In the genomic region with DNA sequence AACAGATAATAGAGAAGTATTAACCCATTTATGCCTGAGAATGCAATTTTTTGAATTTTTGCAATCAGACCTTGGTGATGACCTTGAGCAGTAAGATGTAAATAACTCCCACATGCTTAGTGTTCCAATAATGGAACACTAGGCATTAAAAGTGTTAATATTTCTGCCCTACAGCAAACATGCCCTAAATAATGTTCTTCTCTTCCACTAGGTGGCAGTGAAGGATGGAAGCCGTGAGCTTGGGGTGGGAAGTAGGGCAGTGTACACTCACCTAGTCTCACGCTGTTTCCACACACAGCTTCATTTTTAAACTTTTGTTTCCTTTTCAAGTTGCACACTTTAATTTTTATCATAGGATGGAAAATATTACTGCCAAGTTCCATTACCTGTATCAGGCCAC, we compare ENCODE assay signal across 12 cellular contexts.
DNase-seq lines count a peak whose midpoint lies in the region; ATAC-seq and TF ChIP-seq lines count a peak whose summit lies in the region.
"Had no signal": no experiment of that assay in that cellular context is flagged by ENCODE, and none has a peak within 500 bp of the region (broad histone marks: within the 10 kb centered on the region; RNA-seq: fewer than 3 reads in every experiment).

No MANE protein-coding gene starts in this region.

- no peak overlapping the region for H3K4me3 Mint-ChIP-seq in T-helper 2 cell treated with Interferon-gamma antibody and Interleukin-4, amounts not matched to agents 5 μg/mL and 100 μg/mL, for 36 hours

- peak; percentile 47 for ATAC-seq in left lung
- no peak for ATAC-seq in GM19351 (IDR thresholded peaks at IDR 0.05; ENCODE audit: unreplicated experiment)
- no peak for ATAC-seq in HG03565 (IDR thresholded peaks at IDR 0.05; ENCODE audit: unreplicated experiment)

- no peaks in the 10 kb centered on the region for H3K36me3 ChIP-seq in left lung
- H3K36me3 ChIP-seq: ascending aorta, prostate gland had no signal

- no peaks in the 10 kb centered on the region for H3K4me1 ChIP-seq in left lung
- H3K4me1 ChIP-seq: ascending aorta, prostate gland had no signal

- intact Hi-C loops in left lung (cut with DNase I): no loop called here

- peaks cover 0 to 16% of the 10 kb centered on the region in 2 donors for H3K9me3 ChIP-seq in left lung
- H3K9me3 ChIP-seq: ascending aorta, prostate gland had no signal

- H3K27ac ChIP-seq in left lung: no peak overlapping the region
- H3K27ac ChIP-seq: ascending aorta, prostate gland had no signal

- DNase-seq in DMS53 treated with DMSO at 0.1 percent for 48 hours (lab: John Stamatoyannopoulos, UW; ENCODE audit: unreplicated experiment): peak; percentile 2
- DNase-seq in Jurkat, Clone E6-1 (ENCODE audit: low read depth, low spot score): peak; percentile 2
- peak; percentile 49 for DNase-seq in SKM-1 (lab: John Stamatoyannopoulos, UW; ENCODE audit: unreplicated experiment)
- DNase-seq in left lung: no peak
- DNase-seq in T-helper 2 cell treated with Interferon-gamma antibody and Interleukin-4, amounts not matched to agents 5 μg/mL and 100 μg/mL, for 36 hours (ENCODE audit: low spot score): no peak
- no peak for DNase-seq in DMS79 treated with DMSO at 0.1 percent for 48 hours (lab: John Stamatoyannopoulos, UW)
- DNase-seq: activated CD8-positive, alpha-beta memory T cell treated with anti-CD3 and anti-CD28 coated beads, Interleukin-2, amount 50 U/mL, for 4 hours; NCI-H1417 treated with DMSO at 0.1 percent for 48 hours had no signal

- H3K9me3 Mint-ChIP-seq in T-helper 2 cell treated with Interferon-gamma antibody and Interleukin-4, amounts not matched to agents 5 μg/mL and 100 μg/mL, for 36 hours: peaks cover 14% of the 10 kb centered on the region

- H3K27me3 Mint-ChIP-seq in T-helper 2 cell treated with Interferon-gamma antibody and Interleukin-4, amounts not matched to agents 5 μg/mL and 100 μg/mL, for 36 hours (ENCODE audit: low read depth): no peaks in the 10 kb centered on the region

- peak in 1 of 2 donors; percentile 14 for TF ChIP-seq CTCF in left lung (IDR thresholded peaks at IDR 0.05)

- no peaks in the 10 kb centered on the region for H3K27me3 ChIP-seq in left lung
- H3K27me3 ChIP-seq: ascending aorta had no signal

- H3K27ac Mint-ChIP-seq in T-helper 2 cell treated with Interferon-gamma antibody and Interleukin-4, amounts not matched to agents 5 μg/mL and 100 μg/mL, for 36 hours: no peak overlapping the region

- no peak overlapping the region for H3K4me3 ChIP-seq in Jurkat, Clone E6-1 (ENCODE audit: low read length)
- no peak overlapping the region for H3K4me3 ChIP-seq in left lung
- H3K4me3 ChIP-seq: ascending aorta, prostate gland had no signal

- H3K4me1 Mint-ChIP-seq in T-helper 2 cell treated with Interferon-gamma antibody and Interleukin-4, amounts not matched to agents 5 μg/mL and 100 μg/mL, for 36 hours (ENCODE audit: low read depth): no peaks in the 10 kb centered on the region

- H3K36me3 Mint-ChIP-seq in T-helper 2 cell treated with Interferon-gamma antibody and Interleukin-4, amounts not matched to agents 5 μg/mL and 100 μg/mL, for 36 hours (ENCODE audit: low read depth): no peaks in the 10 kb centered on the region

Comparison
In these comparisons a context has a peak if more than half of its experiments do, and no peak if none do; other contexts are left out.
1. DNase-seq: peak in DMS53 treated with DMSO at 0.1 percent for 48 hours (single experiment), Jurkat, Clone E6-1 (single experiment) and SKM-1 (single experiment); none in left lung (0 of 2), T-helper 2 cell treated with Interferon-gamma antibody and Interleukin-4, amounts not matched to agents 5 μg/mL and 100 μg/mL, for 36 hours (single experiment) and DMS79 treated with DMSO at 0.1 percent for 48 hours (single experiment).